Comparison of ENCODE assay signal across 31 cellular contexts in the genomic region with DNA sequence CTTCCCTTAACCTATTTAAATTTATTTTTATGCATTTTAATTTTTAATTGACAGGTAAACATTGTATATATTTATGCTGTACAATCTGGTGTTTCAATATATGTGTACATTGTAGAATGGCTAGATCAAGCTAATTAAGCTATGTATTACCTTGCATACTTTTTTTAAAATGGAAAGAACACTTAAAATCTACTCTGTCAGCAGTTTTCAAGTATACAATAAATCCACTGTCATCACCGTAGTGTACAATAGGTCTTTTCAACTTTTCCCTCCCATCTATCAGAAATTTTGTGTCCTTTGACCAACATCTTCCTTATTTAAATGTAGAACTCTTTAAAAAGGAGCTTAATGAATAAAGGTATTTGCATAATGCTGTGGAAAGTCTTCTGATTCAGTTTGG.
"Had no signal": no experiment of that assay in that cellular context is flagged by ENCODE, and none has a peak within 500 bp of the region (broad histone marks: within the 10 kb centered on the region; RNA-seq: fewer than 3 reads in every experiment).

No MANE protein-coding gene starts in this region.

- H3K9me3 ChIP-seq: neutrophil, ovary, psoas muscle, spleen, suprapubic skin, testis, tibial artery, transverse colon, upper lobe of left lung, vagina had no signal

- H3K27ac ChIP-seq: neutrophil, ovary, parathyroid adenoma, psoas muscle, skin epidermis, spleen, suprapubic skin, testis, tibial artery, transverse colon, upper lobe of left lung, vagina had no signal

- H3K4me3 ChIP-seq: ovary, psoas muscle, skin epidermis, smooth muscle cell, spleen, suprapubic skin, testis, tibial artery, transverse colon, upper lobe of left lung, vagina had no signal

- H3K4me2 ChIP-seq: smooth muscle cell had no signal

- DNase-seq: naive thymus-derived CD8-positive, alpha-beta T cell; nephron progenitor cell; nucleus accumbens; ovary; posterior cingulate gyrus; psoas muscle; right cardiac atrium; spleen; stimulated activated CD4-positive, alpha-beta T cell treated with anti-CD3 and anti-CD28 coated beads, Interleukin-12 subunit alpha, Interleukin-12 subunit beta, amount 100 ng/mL, for 4 hours; stimulated activated CD4-positive, alpha-beta T cell treated with anti-CD3 and anti-CD28 coated beads, Interleukin-1b, Interleukin-23, amount 100 ng/mL, for 48 hours; stimulated activated CD4-positive, alpha-beta T cell treated with anti-CD3 and anti-CD28 coated beads, Interleukin-4, amount 100 ng/mL, for 1 hour; stimulated activated CD4-positive, alpha-beta T cell treated with anti-CD3 and anti-CD28 coated beads, Interleukin-4, amount 100 ng/mL, for 4 hours; stimulated activated CD8-positive, alpha-beta memory T cell treated with anti-CD3 and anti-CD28 coated beads, Interleukin-4, amount 100 ng/mL, for 48 hours; stimulated activated naive CD4-positive, alpha-beta T cell; stimulated activated naive CD8-positive, alpha-beta T cell treated with anti-CD3 and anti-CD28 coated beads, Interleukin-15, amount 100 ng/mL, for 72 hours; stimulated activated naive CD8-positive, alpha-beta T cell treated with anti-CD3 and anti-CD28 coated beads, Interleukin-15, Interleukin-2, amounts not matched to agents 100 U/mL and 50 U/mL, for 24 hours; substantia nigra; testis; tibial artery; transverse colon; upper lobe of left lung had no signal

- ATAC-seq: naive thymus-derived CD8-positive, alpha-beta T cell; natural killer cell treated with Interleukin-12 subunit alpha and Interleukin-12 subunit beta and Interleukin-15 and Interleukin-18, amount 100 ng/mL, for 72 hours; psoas muscle; right cardiac atrium; sciatic nerve; stimulated activated memory B cell treated with anti-CD40 and anti-IgM and Interleukin-4, amounts not matched to agents 10 μg/mL and 1 μg/mL and 100 μg/mL, for 72 hours; stimulated activated naive CD8-positive, alpha-beta T cell treated with anti-CD3 and anti-CD28 coated beads, Interleukin-15, amount 100 ng/mL, for 72 hours; stimulated activated naive CD8-positive, alpha-beta T cell treated with anti-CD3 and anti-CD28 coated beads, Interleukin-15, Interleukin-2, amounts not matched to agents 100 U/mL and 50 U/mL, for 24 hours had no signal

- H3K36me3 ChIP-seq: neutrophil, ovary, spleen, suprapubic skin, tibial artery, transverse colon, upper lobe of left lung, vagina had no signal

- H3K79me2 ChIP-seq: parathyroid adenoma had no signal

- H3K4me1 ChIP-seq: parathyroid adenoma, psoas muscle, spleen, suprapubic skin, testis, tibial artery, transverse colon, upper lobe of left lung, vagina had no signal

- FAIRE-seq: urothelium cell line had no signal

- H3K9ac ChIP-seq: parathyroid adenoma had no signal

- H2AFZ ChIP-seq: parathyroid adenoma had no signal

- H3K27me3 ChIP-seq: ovary, spleen, testis, tibial artery, transverse colon, upper lobe of left lung, vagina had no signal
